1 cellular context compared by ENCODE assay signal in the genomic region with DNA sequence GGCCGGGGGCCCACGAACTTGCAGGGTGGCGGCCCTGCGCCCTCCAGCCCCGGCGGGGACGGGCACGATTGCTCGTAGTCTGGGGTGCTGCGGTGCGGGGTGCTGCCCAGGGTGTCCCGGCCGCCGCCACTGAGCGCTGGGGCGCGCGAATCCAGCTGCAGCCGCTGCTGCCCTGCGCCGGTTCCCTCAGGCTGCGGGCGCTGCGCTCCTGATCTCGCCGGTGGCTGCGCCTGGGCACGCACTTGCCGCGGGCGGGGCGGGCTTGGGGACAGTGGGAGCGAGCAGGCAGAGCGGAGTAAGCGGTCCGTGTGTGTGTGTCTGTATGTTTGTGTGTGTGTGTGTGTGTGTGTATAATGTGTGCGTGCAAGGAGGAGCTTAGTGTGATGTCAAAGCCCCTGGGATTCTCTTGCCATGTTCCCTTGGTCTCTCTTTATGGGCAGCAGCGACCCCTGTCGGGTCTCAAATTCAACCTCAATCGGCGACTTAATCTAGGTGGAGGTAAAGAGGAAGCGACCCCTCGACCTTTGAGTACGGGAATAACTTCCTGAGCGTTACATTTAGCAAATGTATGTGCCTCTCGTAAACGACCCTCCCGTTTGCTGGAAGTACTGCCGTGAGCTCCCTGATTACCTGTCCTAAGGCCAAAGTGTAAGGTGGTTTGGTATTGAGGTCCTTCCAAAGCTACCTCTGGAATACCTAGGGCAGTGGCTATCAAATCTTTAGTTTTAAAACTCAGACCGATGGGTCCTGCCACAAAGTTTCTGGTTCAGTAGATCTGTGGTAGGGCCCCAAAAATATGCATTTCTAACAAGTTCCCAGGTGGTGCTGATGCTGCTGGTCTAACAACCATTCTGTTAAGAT.
TF ChIP-seq lines count a peak whose summit lies in the region.

Gene RNF150, minus strand, starts transcription at position 324 of the 861 bp plus-strand sequence.

TF ChIP-seq in HepG2, 621 proteins besides CTCF, POLR2A, EP300 and RAD21 (continued from another document and continues in another):
- TF ChIP-seq ZNF142 (CRISPR knock-in tag; IDR thresholded peaks at IDR 0.05), result no peak
- no peak for TF ChIP-seq ZNF552 (CRISPR knock-in tag; IDR thresholded peaks at IDR 0.05; ENCODE audit: borderline replicate concordance)
- TF ChIP-seq, protein P1, sequence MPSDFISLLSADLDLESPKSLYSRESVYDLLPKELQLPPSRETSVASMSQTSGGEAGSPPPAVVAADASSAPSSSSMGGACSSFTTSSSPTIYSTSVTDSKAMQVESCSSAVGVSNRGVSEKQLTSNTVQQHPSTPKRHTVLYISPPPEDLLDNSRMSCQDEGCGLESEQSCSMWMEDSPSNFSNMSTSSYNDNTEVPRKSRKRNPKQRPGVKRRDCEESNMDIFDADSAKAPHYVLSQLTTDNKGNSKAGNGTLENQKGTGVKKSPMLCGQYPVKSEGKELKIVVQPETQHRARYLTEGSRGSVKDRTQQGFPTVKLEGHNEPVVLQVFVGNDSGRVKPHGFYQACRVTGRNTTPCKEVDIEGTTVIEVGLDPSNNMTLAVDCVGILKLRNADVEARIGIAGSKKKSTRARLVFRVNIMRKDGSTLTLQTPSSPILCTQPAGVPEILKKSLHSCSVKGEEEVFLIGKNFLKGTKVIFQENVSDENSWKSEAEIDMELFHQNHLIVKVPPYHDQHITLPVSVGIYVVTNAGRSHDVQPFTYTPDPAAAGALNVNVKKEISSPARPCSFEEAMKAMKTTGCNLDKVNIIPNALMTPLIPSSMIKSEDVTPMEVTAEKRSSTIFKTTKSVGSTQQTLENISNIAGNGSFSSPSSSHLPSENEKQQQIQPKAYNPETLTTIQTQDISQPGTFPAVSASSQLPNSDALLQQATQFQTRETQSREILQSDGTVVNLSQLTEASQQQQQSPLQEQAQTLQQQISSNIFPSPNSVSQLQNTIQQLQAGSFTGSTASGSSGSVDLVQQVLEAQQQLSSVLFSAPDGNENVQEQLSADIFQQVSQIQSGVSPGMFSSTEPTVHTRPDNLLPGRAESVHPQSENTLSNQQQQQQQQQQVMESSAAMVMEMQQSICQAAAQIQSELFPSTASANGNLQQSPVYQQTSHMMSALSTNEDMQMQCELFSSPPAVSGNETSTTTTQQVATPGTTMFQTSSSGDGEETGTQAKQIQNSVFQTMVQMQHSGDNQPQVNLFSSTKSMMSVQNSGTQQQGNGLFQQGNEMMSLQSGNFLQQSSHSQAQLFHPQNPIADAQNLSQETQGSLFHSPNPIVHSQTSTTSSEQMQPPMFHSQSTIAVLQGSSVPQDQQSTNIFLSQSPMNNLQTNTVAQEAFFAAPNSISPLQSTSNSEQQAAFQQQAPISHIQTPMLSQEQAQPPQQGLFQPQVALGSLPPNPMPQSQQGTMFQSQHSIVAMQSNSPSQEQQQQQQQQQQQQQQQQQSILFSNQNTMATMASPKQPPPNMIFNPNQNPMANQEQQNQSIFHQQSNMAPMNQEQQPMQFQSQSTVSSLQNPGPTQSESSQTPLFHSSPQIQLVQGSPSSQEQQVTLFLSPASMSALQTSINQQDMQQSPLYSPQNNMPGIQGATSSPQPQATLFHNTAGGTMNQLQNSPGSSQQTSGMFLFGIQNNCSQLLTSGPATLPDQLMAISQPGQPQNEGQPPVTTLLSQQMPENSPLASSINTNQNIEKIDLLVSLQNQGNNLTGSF (CRISPR knock-in tag; IDR thresholded peaks at IDR 0.05), result no peak
- TF ChIP-seq ZBTB46 (CRISPR knock-in tag; IDR thresholded peaks at IDR 0.05; ENCODE audit: borderline replicate concordance), result no peak
- no peak for TF ChIP-seq SPEN (CRISPR knock-in tag; IDR thresholded peaks at IDR 0.05; ENCODE audit: low read depth)
- TF ChIP-seq ZNF703 (CRISPR knock-in tag; IDR thresholded peaks at IDR 0.05; ENCODE audit: borderline replicate concordance), result no peak
- no peak for TF ChIP-seq GABPA (IDR thresholded peaks at IDR 0.05; ENCODE audit: low read depth, low read length)
- peak; percentile 69 for TF ChIP-seq GABPA (CRISPR knock-in tag; IDR thresholded peaks at IDR 0.05; ENCODE audit: low read depth)
- peak; percentile 41; the same call in 1 of the 2 replicates for TF ChIP-seq GABPB1 (CRISPR knock-in tag; IDR thresholded peaks at IDR 0.05)
- no peak for TF ChIP-seq ZNF260 (CRISPR knock-in tag; IDR thresholded peaks at IDR 0.05; ENCODE audit: borderline replicate concordance, low read depth)
- TF ChIP-seq HNRNPL (IDR thresholded peaks at IDR 0.05; ENCODE audit: low read depth, low read length), result no peak
- TF ChIP-seq SAP130 (CRISPR knock-in tag; IDR thresholded peaks at IDR 0.05; ENCODE audit: low read depth), result no peak
- TF ChIP-seq AGO1 (IDR thresholded peaks at IDR 0.05; ENCODE audit: low read depth, low read length, poor library complexity, severe bottlenecking), result no peak
- no peak for TF ChIP-seq ZNF460 (CRISPR knock-in tag; IDR thresholded peaks at IDR 0.05; ENCODE audit: borderline replicate concordance)
- TF ChIP-seq, protein P2, sequence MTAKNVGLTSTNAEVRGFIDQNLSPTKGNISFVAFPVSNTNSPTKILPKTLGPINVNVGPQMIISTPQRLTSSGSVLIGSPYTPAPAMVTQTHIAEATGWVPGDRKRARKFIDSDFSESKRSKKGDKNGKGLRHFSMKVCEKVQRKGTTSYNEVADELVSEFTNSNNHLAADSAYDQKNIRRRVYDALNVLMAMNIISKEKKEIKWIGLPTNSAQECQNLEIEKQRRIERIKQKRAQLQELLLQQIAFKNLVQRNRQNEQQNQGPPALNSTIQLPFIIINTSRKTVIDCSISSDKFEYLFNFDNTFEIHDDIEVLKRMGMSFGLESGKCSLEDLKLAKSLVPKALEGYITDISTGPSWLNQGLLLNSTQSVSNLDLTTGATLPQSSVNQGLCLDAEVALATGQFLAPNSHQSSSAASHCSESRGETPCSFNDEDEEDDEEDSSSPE (CRISPR knock-in tag; IDR thresholded peaks at IDR 0.05), result no peak
- TF ChIP-seq ZNF331 (CRISPR knock-in tag; IDR thresholded peaks at IDR 0.05), result 0 out of 2 replicates have a peak, but pooled peaks have one; percentile 15
- TF ChIP-seq EZH2 (conservative IDR thresholded peaks at IDR 0.05; ENCODE audit: low read depth, low read length), result no peak
- TF ChIP-seq ZFP41 (CRISPR knock-in tag; IDR thresholded peaks at IDR 0.05; ENCODE audit: borderline replicate concordance), result no peak
- no peak for TF ChIP-seq ZSCAN20 (CRISPR knock-in tag; IDR thresholded peaks at IDR 0.05; ENCODE audit: borderline replicate concordance)
- TF ChIP-seq ZNF841 (CRISPR knock-in tag; IDR thresholded peaks at IDR 0.05; ENCODE audit: borderline replicate concordance), result no peak
- no peak for TF ChIP-seq NKX3-1 (CRISPR knock-in tag; IDR thresholded peaks at IDR 0.05)
- TF ChIP-seq ZNF605 (CRISPR knock-in tag; IDR thresholded peaks at IDR 0.05), result no peak
- no peak for TF ChIP-seq BATF2 (CRISPR knock-in tag; IDR thresholded peaks at IDR 0.05)
- TF ChIP-seq, protein P3, sequence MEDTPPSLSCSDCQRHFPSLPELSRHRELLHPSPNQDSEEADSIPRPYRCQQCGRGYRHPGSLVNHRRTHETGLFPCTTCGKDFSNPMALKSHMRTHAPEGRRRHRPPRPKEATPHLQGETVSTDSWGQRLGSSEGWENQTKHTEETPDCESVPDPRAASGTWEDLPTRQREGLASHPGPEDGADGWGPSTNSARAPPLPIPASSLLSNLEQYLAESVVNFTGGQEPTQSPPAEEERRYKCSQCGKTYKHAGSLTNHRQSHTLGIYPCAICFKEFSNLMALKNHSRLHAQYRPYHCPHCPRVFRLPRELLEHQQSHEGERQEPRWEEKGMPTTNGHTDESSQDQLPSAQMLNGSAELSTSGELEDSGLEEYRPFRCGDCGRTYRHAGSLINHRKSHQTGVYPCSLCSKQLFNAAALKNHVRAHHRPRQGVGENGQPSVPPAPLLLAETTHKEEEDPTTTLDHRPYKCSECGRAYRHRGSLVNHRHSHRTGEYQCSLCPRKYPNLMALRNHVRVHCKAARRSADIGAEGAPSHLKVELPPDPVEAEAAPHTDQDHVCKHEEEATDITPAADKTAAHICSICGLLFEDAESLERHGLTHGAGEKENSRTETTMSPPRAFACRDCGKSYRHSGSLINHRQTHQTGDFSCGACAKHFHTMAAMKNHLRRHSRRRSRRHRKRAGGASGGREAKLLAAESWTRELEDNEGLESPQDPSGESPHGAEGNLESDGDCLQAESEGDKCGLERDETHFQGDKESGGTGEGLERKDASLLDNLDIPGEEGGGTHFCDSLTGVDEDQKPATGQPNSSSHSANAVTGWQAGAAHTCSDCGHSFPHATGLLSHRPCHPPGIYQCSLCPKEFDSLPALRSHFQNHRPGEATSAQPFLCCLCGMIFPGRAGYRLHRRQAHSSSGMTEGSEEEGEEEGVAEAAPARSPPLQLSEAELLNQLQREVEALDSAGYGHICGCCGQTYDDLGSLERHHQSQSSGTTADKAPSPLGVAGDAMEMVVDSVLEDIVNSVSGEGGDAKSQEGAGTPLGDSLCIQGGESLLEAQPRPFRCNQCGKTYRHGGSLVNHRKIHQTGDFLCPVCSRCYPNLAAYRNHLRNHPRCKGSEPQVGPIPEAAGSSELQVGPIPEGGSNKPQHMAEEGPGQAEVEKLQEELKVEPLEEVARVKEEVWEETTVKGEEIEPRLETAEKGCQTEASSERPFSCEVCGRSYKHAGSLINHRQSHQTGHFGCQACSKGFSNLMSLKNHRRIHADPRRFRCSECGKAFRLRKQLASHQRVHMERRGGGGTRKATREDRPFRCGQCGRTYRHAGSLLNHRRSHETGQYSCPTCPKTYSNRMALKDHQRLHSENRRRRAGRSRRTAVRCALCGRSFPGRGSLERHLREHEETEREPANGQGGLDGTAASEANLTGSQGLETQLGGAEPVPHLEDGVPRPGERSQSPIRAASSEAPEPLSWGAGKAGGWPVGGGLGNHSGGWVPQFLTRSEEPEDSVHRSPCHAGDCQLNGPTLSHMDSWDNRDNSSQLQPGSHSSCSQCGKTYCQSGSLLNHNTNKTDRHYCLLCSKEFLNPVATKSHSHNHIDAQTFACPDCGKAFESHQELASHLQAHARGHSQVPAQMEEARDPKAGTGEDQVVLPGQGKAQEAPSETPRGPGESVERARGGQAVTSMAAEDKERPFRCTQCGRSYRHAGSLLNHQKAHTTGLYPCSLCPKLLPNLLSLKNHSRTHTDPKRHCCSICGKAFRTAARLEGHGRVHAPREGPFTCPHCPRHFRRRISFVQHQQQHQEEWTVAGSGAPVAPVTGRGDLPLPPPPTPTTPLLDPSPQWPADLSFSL (CRISPR knock-in tag; IDR thresholded peaks at IDR 0.05), result no peak
- TF ChIP-seq ZNF510 (CRISPR knock-in tag; IDR thresholded peaks at IDR 0.05; ENCODE audit: low read depth), result no peak
- TF ChIP-seq NFYC (CRISPR knock-in tag; IDR thresholded peaks at IDR 0.05), result no peak
- no peak for TF ChIP-seq ZFX (CRISPR knock-in tag; IDR thresholded peaks at IDR 0.05; ENCODE audit: low read depth)
- TF ChIP-seq JUNB (CRISPR knock-in tag; IDR thresholded peaks at IDR 0.05; ENCODE audit: borderline replicate concordance), result no peak
- no peak for TF ChIP-seq BHLHE40 (IDR thresholded peaks at IDR 0.05; ENCODE audit: low read length)
- TF ChIP-seq, protein P4, sequence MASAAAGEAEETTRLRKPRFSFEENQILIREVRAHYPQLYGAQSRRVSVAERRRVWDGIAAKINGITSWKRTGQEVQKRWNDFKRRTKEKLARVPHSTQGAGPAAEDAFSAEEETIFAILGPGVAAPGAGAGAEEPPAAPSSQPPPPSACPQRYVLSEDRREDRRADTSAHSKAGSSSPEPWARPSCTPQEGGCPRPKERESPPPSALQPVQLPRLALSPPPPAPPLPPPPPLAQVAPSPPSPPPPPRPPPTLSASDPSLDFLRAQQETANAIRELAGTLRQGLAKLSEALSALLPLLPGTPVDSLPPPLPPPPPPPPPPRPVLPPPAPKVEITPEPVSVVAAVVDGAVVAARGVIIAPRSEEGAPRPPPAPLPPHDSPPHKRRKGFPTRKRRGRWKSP (CRISPR knock-in tag; IDR thresholded peaks at IDR 0.05), result peak; percentile 100
- no peak for TF ChIP-seq ZNF7 (CRISPR knock-in tag; IDR thresholded peaks at IDR 0.05)
